17 cellular contexts compared by ENCODE assay signal in genomic region chr12:56164345-56164729, GRCh38. TPM values are rescaled to one million over a fixed set of nuclear protein-coding genes. Genes with fewer than 3 reads are reported as not detected.
DNase-seq lines count a peak whose midpoint lies in the region; ATAC-seq and TF ChIP-seq lines count a peak whose summit lies in the region.
"Had no signal": no experiment of that assay in that cellular context is flagged by ENCODE, and none has a peak within 500 bp of the region (broad histone marks: within the 10 kb centered on the region; RNA-seq: fewer than 3 reads in every experiment).

No MANE protein-coding gene starts in this region.

- POLR2A ChIA-PET in RWPE1 (lab: Yijun Ruan, JAX; ENCODE audit: low non-redundant PET), result interaction anchor here (0.7 kb wide), 1 partner anchor 17 kb away, joined by 3 read pairs; no protein-coding TSS in a partner anchor

- H3K36me3 ChIP-seq in gastroesophageal sphincter, result peaks cover 0 to 99% of the 10 kb centered on the region in 2 donors
- peaks cover 26% of the 10 kb centered on the region for H3K36me3 ChIP-seq in mammary epithelial cell (ENCODE audit: insufficient read depth, low read length)

- no peak for TF ChIP-seq EP300 in gastroesophageal sphincter (IDR thresholded peaks at IDR 0.05)

- CTCF ChIA-PET in RWPE1 (lab: Yijun Ruan, JAX), result interaction anchor here (0.6 kb wide), 2 partner anchors 12 to 1246 kb away, joined by 4 to 5 read pairs; no protein-coding TSS in a partner anchor
- CTCF ChIA-PET in mammary epithelial cell (lab: Charles Lee; ENCODE audit: low non-redundant PET), result no interaction called here

- H3K79me2 ChIP-seq in mammary epithelial cell (ENCODE audit: insufficient read depth, low read length), result peaks cover 25% of the 10 kb centered on the region

- no peak for TF ChIP-seq POLR2A in gastroesophageal sphincter (IDR thresholded peaks at IDR 0.05)

- no peak overlapping the region for H3K4me3 Mint-ChIP-seq in activated T-cell treated with anti-CD3 and anti-CD28 coated beads, Interleukin-2, amount 50 U/mL, for 24 hours
- no peak overlapping the region for H3K4me3 Mint-ChIP-seq in stimulated activated effector memory CD8-positive, alpha-beta T cell treated with anti-CD3 and anti-CD28 coated beads, Interleukin-12 subunit alpha, Interleukin-12 subunit beta, amount 100 ng/mL, for 72 hours
- H3K4me3 Mint-ChIP-seq: stimulated activated naive CD8-positive, alpha-beta T cell treated with anti-CD3 and anti-CD28 coated beads, Interleukin-15, amount 100 ng/mL, for 72 hours had no signal

- peaks cover 96% of the 10 kb centered on the region for H3K36me3 Mint-ChIP-seq in activated T-cell treated with anti-CD3 and anti-CD28 coated beads, Interleukin-2, amount 50 U/mL, for 24 hours (ENCODE audit: low read depth)
- H3K36me3 Mint-ChIP-seq in stimulated activated effector memory CD8-positive, alpha-beta T cell treated with anti-CD3 and anti-CD28 coated beads, Interleukin-12 subunit alpha, Interleukin-12 subunit beta, amount 100 ng/mL, for 72 hours, result peaks cover 100% of the 10 kb centered on the region

- H3K4me1 ChIP-seq in gastroesophageal sphincter, result peaks cover 0 to 59% (median 18%) of the 10 kb centered on the region in 3 donors
- H3K4me1 ChIP-seq in mammary epithelial cell (ENCODE audit: insufficient read depth, low read length), result peaks cover 18% of the 10 kb centered on the region

- intact Hi-C loops in mammary epithelial cell (cut with micrococcal nuclease), result no loop called here

- no peak overlapping the region for H3K4me2 ChIP-seq in mammary epithelial cell (ENCODE audit: insufficient read depth, low read depth, low read length)

- H3K27me3 ChIP-seq in gastroesophageal sphincter, result no peaks in the 10 kb centered on the region
- H3K27me3 ChIP-seq in mammary epithelial cell (ENCODE audit: insufficient read depth, low read length), result no peaks in the 10 kb centered on the region

- dilution Hi-C loops in mammary epithelial cell (cut with HindIII; ENCODE audit: low sequenced_read_pairs), result no loop called here

- H3K27me3 Mint-ChIP-seq in activated T-cell treated with anti-CD3 and anti-CD28 coated beads, Interleukin-2, amount 50 U/mL, for 24 hours, result no peaks in the 10 kb centered on the region
- H3K27me3 Mint-ChIP-seq: CD4-positive, alpha-beta memory T cell; stimulated activated naive CD8-positive, alpha-beta T cell treated with anti-CD3 and anti-CD28 coated beads, Interleukin-15, amount 100 ng/mL, for 72 hours had no signal

- H3K27ac ChIP-seq in RWPE1 (peak overlapping the region; percentile 58), gastroesophageal sphincter (peak overlapping the region in 3 of 4 donors; percentile 75 to 96 (median 93)), mammary epithelial cell (ENCODE audit: insufficient read depth, low read depth, low read length) (no peak overlapping the region)

- no TSS peak for BruUV-seq in mammary epithelial cell (replicated peaks; lab: Mats Ljungman, UMichigan)

- H3K9me3 Mint-ChIP-seq in activated T-cell treated with anti-CD3 and anti-CD28 coated beads, Interleukin-2, amount 50 U/mL, for 24 hours, result no peaks in the 10 kb centered on the region
- H3K9me3 Mint-ChIP-seq in stimulated activated effector memory CD8-positive, alpha-beta T cell treated with anti-CD3 and anti-CD28 coated beads, Interleukin-12 subunit alpha, Interleukin-12 subunit beta, amount 100 ng/mL, for 72 hours, result no peaks in the 10 kb centered on the region
- H3K9me3 Mint-ChIP-seq: CD4-positive, alpha-beta memory T cell; stimulated activated naive CD8-positive, alpha-beta T cell treated with anti-CD3 and anti-CD28 coated beads, Interleukin-15, amount 100 ng/mL, for 72 hours had no signal

- peak overlapping the region; percentile 75 for H3K27ac Mint-ChIP-seq in activated T-cell treated with anti-CD3 and anti-CD28 coated beads, Interleukin-2, amount 50 U/mL, for 24 hours
- H3K27ac Mint-ChIP-seq in stimulated activated effector memory CD8-positive, alpha-beta T cell treated with anti-CD3 and anti-CD28 coated beads, Interleukin-12 subunit alpha, Interleukin-12 subunit beta, amount 100 ng/mL, for 72 hours, result peak overlapping the region; percentile 98

- H3K9ac ChIP-seq in mammary epithelial cell (ENCODE audit: insufficient read depth, low read length), result no peak overlapping the region

- DNase-seq in activated T-cell treated with anti-CD3 and anti-CD28 coated beads, Interleukin-2, amount 50 U/mL, for 24 hours, result no peak
- DNase-seq in activated T-cell treated with anti-CD3 and anti-CD28 coated beads for 4 hours (no peak), RWPE1 (ENCODE audit: low spot score) (no peak), mammary epithelial cell (no peak), SK-N-DZ (ENCODE audit: low spot score) (no peak), LoVo (ENCODE audit: low spot score) (no peak)
- DNase-seq in stimulated activated effector memory CD8-positive, alpha-beta T cell treated with anti-CD3 and anti-CD28 coated beads, Interleukin-12 subunit alpha, Interleukin-12 subunit beta, amount 100 ng/mL, for 72 hours (ENCODE audit: low spot score in 2 of 2), result no peak
- DNase-seq: activated CD4-positive, alpha-beta T cell treated with anti-CD3 and anti-CD28 coated beads for 4 hours; CD4-positive, alpha-beta memory T cell; central memory CD4-positive, alpha-beta T cell; DND-41; NCI-H146; NCI-H226; NK-92 treated with Interleukin-12 subunit alpha and Interleukin-12 subunit beta, amount 100 ng/mL, for 24 hours; stimulated activated naive CD8-positive, alpha-beta T cell treated with anti-CD3 and anti-CD28 coated beads, Interleukin-15, amount 100 ng/mL, for 72 hours had no signal

- H3K9me3 ChIP-seq in gastroesophageal sphincter, result no peaks in the 10 kb centered on the region
- no peaks in the 10 kb centered on the region for H3K9me3 ChIP-seq in mammary epithelial cell (replicated peaks; ENCODE audit: insufficient read depth, low read length)

- H2AFZ ChIP-seq in mammary epithelial cell (ENCODE audit: low read depth, low read length), result no peak overlapping the region

- in situ Hi-C loops in mammary epithelial cell (cut with MboI; ENCODE audit: low sequenced_read_pairs in 2 of 2), result no loop called here

- H3K4me3 ChIP-seq in gastroesophageal sphincter (no peak overlapping the region), mammary epithelial cell (replicated peaks in 1 of 3; ENCODE audit: insufficient read depth in 1 of 3, low read depth in 2 of 3, low read length in 3 of 3) (no peak overlapping the region)

- ATAC-seq in gastroesophageal sphincter, result no peak
- ATAC-seq in stimulated activated effector memory CD8-positive, alpha-beta T cell treated with anti-CD3 and anti-CD28 coated beads, Interleukin-12 subunit alpha, Interleukin-12 subunit beta, amount 100 ng/mL, for 72 hours, result no peak
- ATAC-seq: Right ventricle myocardium inferior; stimulated activated naive CD8-positive, alpha-beta T cell treated with anti-CD3 and anti-CD28 coated beads, Interleukin-15, amount 100 ng/mL, for 72 hours had no signal

- H4K20me1 ChIP-seq in mammary epithelial cell (ENCODE audit: insufficient read depth, low read length), result peaks cover 3% of the 10 kb centered on the region

- peaks cover 27% of the 10 kb centered on the region for H3K4me1 Mint-ChIP-seq in activated T-cell treated with anti-CD3 and anti-CD28 coated beads, Interleukin-2, amount 50 U/mL, for 24 hours (ENCODE audit: low read depth)
- H3K4me1 Mint-ChIP-seq in stimulated activated effector memory CD8-positive, alpha-beta T cell treated with anti-CD3 and anti-CD28 coated beads, Interleukin-12 subunit alpha, Interleukin-12 subunit beta, amount 100 ng/mL, for 72 hours, result peaks cover 42% of the 10 kb centered on the region

- no peak for TF ChIP-seq CTCF in RWPE1 (conservative IDR thresholded peaks at IDR 0.05; ENCODE audit: low read depth)
- TF ChIP-seq CTCF in gastroesophageal sphincter (IDR thresholded peaks at IDR 0.05), result no peak
- no peak for TF ChIP-seq CTCF in mammary epithelial cell (conservative IDR thresholded peaks at IDR 0.05 in 1 of 2, IDR thresholded peaks at IDR 0.05 in 1 of 2; ENCODE audit: extremely low read depth in 1 of 2, insufficient read depth in 1 of 2, low read depth in 1 of 2, low read length in 2 of 2)

- 65 to 71% methylated on average over 7 to 9 of the region's 17 CpGs for WGBS in gastroesophageal sphincter (ENCODE audit: low coverage in 1 of 2), 2 donors
- 94% methylated on average over 9 of the region's 17 CpGs for WGBS in mammary epithelial cell (ENCODE audit: low coverage, missing lambda C conversion rate)

RNA-seq across cellular contexts. Expression of gene MYL6, which starts 6.2 kb away (rescaled TPM):
- 1,000 to 10,000 TPM; 5,300 to 6,545 (median 5,874) TPM for total RNA-seq in gastroesophageal sphincter
- total RNA-seq in mammary epithelial cell, result 1,000 to 10,000 TPM in 1 of 2 donors, 100 to 1,000 TPM in 1; 732 to 1,042 TPM
- polyA plus RNA-seq in mammary epithelial cell, result 3,180 TPM
- 913 TPM for polyA minus RNA-seq in mammary epithelial cell
- polyA plus RNA-seq in SK-N-DZ (2014; cell fraction: cytosol; rRNA removed), result 987 and 1,003 TPM in 2 replicates
- 395 and 729 TPM in 2 replicates for polyA plus RNA-seq in SK-N-DZ (2014; cell fraction: nucleus; rRNA removed)

RNA-seq across cellular contexts. Expression of gene MYL6B, which starts 11.9 kb away (rescaled TPM):
- 10 to 100 TPM; 14.3 to 57.9 (median 28.0) TPM for total RNA-seq in gastroesophageal sphincter
- total RNA-seq in mammary epithelial cell, result 10 to 100 TPM; 24.7 to 57.1 TPM
- 50.1 TPM for polyA plus RNA-seq in mammary epithelial cell
- polyA minus RNA-seq in mammary epithelial cell, result 32.8 TPM
- 234 and 235 TPM in 2 replicates for polyA plus RNA-seq in SK-N-DZ (2014; cell fraction: cytosol; rRNA removed)
- 153 and 192 TPM in 2 replicates for polyA plus RNA-seq in SK-N-DZ (2014; cell fraction: nucleus; rRNA removed)

RNA-seq across cellular contexts. Expression of gene SMARCC2, which starts 24.9 kb away (rescaled TPM):
- total RNA-seq in gastroesophageal sphincter, result 100 to 1,000 TPM in 1 of 4 donors, 10 to 100 TPM in 3; 76.5 to 109 (median 85.1) TPM
- total RNA-seq in mammary epithelial cell, result 10 to 100 TPM; 28.7 to 61.6 TPM
- 31.7 TPM for polyA plus RNA-seq in mammary epithelial cell
- 88.2 TPM for polyA minus RNA-seq in mammary epithelial cell
- 37.5 and 42.6 TPM in 2 replicates for polyA plus RNA-seq in SK-N-DZ (2014; cell fraction: cytosol; rRNA removed)
- 113 and 170 TPM in 2 replicates for polyA plus RNA-seq in SK-N-DZ (2014; cell fraction: nucleus; rRNA removed)

RNA-seq across cellular contexts. Expression of gene ESYT1, which starts 36.3 kb away (rescaled TPM):
- total RNA-seq in gastroesophageal sphincter (100 to 1,000 TPM; 128 to 234 (median 167) TPM), mammary epithelial cell (100 to 1,000 TPM; 166 to 366 TPM)
- polyA plus RNA-seq in mammary epithelial cell, result 236 TPM
- 447 TPM for polyA minus RNA-seq in mammary epithelial cell
- polyA plus RNA-seq in SK-N-DZ (2014; cell fraction: cytosol; rRNA removed), result 52.5 and 91.4 TPM in 2 replicates
- polyA plus RNA-seq in SK-N-DZ (2014; cell fraction: nucleus; rRNA removed), result 56.6 and 68.2 TPM in 2 replicates

RNA-seq across cellular contexts. Expression of gene ZC3H10, which starts 46.3 kb away (rescaled TPM):
- 1 to 10 TPM; 5.0 to 7.4 (median 5.8) TPM for total RNA-seq in gastroesophageal sphincter
- total RNA-seq in mammary epithelial cell, result 1 to 10 TPM; 2.7 TPM
- 0.87 TPM for polyA plus RNA-seq in mammary epithelial cell
- polyA minus RNA-seq in mammary epithelial cell, result 2.1 TPM
- polyA plus RNA-seq in SK-N-DZ (2014; cell fraction: cytosol; rRNA removed), result 4.9 and 5.9 TPM in 2 replicates
- polyA plus RNA-seq in SK-N-DZ (2014; cell fraction: nucleus; rRNA removed), result 5.0 and 5.6 TPM in 2 replicates

Comparison
In these comparisons a context has a peak if more than half of its experiments do, and no peak if none do; other contexts are left out.
1. RNA of gene MYL6, which starts 6.2 kb away (total RNA-seq): 5,300 to 6,545 TPM in gastroesophageal sphincter; 732 to 1,042 TPM in mammary epithelial cell; every median in the first group is over 4 times any median in the second.